In genomic region chr2:174368691-174369090, GRCh38 we compare ENCODE assay signal across 9 cellular contexts. TPM values are rescaled to one million over a fixed set of nuclear protein-coding genes. Genes with fewer than 3 reads are reported as not detected.
"Had no signal": no experiment of that assay in that cellular context is flagged by ENCODE, and none has a peak within 500 bp of the region (broad histone marks: within the 10 kb centered on the region; RNA-seq: fewer than 3 reads in every experiment).

No MANE protein-coding gene starts in this region.

- ATAC-seq: HepG2, K562 had no signal

- H3K27ac ChIP-seq: HL-60 had no signal

- H3K27me3 Mint-ChIP-seq: IgD-negative memory B cell had no signal

- H3K27ac Mint-ChIP-seq: IgD-negative memory B cell had no signal

- DNase-seq: IMR-90, KBM-7, KG1 had no signal

- H3K4me3 ChIP-seq: K562 had no signal

RNA-seq across cellular contexts. Expression of gene SP9, which starts 33.9 kb away (rescaled TPM):
- total RNA-seq: HepG2, HT-29, HT1080, IMR-90 had no signal
